18 cellular contexts compared by ENCODE assay signal in genomic region chr1:103516283-103516682, GRCh38.
"Had no signal": no experiment of that assay in that cellular context is flagged by ENCODE, and none has a peak within 500 bp of the region (broad histone marks: within the 10 kb centered on the region; RNA-seq: fewer than 3 reads in every experiment).

No MANE protein-coding gene starts in this region.

- H3K4me3 Mint-ChIP-seq: activated naive CD8-positive, alpha-beta T cell treated with anti-CD3 and anti-CD28 coated beads, Interleukin-2, amount 10 ng/mL, durations not matched to agents 7 days and 5 days; nephron; T-helper 1 cell treated with Interleukin-12 subunit alpha and Interleukin-12 subunit beta and Interleukin-4 antibody, amounts not matched to agents 30 μg/mL and 1 μg/mL, for 36 hours had no signal

- H3K4me1 Mint-ChIP-seq: nephron had no signal

- H3K27ac Mint-ChIP-seq: activated naive CD8-positive, alpha-beta T cell treated with anti-CD3 and anti-CD28 coated beads, Interleukin-2, amount 10 ng/mL, durations not matched to agents 7 days and 5 days; nephron; T-helper 1 cell treated with Interleukin-12 subunit alpha and Interleukin-12 subunit beta and Interleukin-4 antibody, amounts not matched to agents 30 μg/mL and 1 μg/mL, for 36 hours had no signal

- DNase-seq: activated CD4-positive, alpha-beta T cell treated with anti-CD3 and anti-CD28 coated beads, Interleukin-2, amount 50 U/mL, for 4 hours; activated CD4-positive, CD25-positive, alpha-beta regulatory T cell treated with anti-CD3 and anti-CD28 coated beads, Interleukin-2, amount 50 U/mL, for 72 hours; activated naive CD8-positive, alpha-beta T cell treated with anti-CD3 and anti-CD28 coated beads, Interleukin-2, amount 10 ng/mL, durations not matched to agents 7 days and 5 days; erythroblast; head of caudate nucleus; kidney; midbrain; right lobe of liver; small intestine; stimulated activated CD4-positive, alpha-beta T cell treated with anti-CD3 and anti-CD28 coated beads, Interleukin-15, amount 100 ng/mL, for 24 hours; stimulated activated CD4-positive, alpha-beta T cell treated with anti-CD3 and anti-CD28 coated beads, Interleukin-2, amount 100 ng/mL, for 48 hours; substantia nigra; tibial artery had no signal

- H3K27ac ChIP-seq: brain microvascular endothelial cell, coronary artery, parathyroid adenoma, right lobe of liver, tibial artery had no signal

- H3K27me3 Mint-ChIP-seq: activated naive CD8-positive, alpha-beta T cell treated with anti-CD3 and anti-CD28 coated beads, Interleukin-2, amount 10 ng/mL, durations not matched to agents 7 days and 5 days had no signal
